ENCODE assay signal across 10 cellular contexts in genomic region chr12:101267111-101267510, GRCh38. TPM values are rescaled to one million over a fixed set of nuclear protein-coding genes. Genes with fewer than 3 reads are reported as not detected.
"Had no signal": no experiment of that assay in that cellular context is flagged by ENCODE, and none has a peak within 500 bp of the region (broad histone marks: within the 10 kb centered on the region; RNA-seq: fewer than 3 reads in every experiment).

No MANE protein-coding gene starts in this region.

- H3K27ac ChIP-seq: GM23248 had no signal

- H3K4me3 ChIP-seq: GM23248, GM23338, HAP-1 had no signal

- H3K9me3 ChIP-seq: HAP-1 had no signal

- DNase-seq: GM23248, GOT3, H7, H9, HCEC 1CT, HFFc6 had no signal

- H3K36me3 ChIP-seq: HAP-1 had no signal

- H3K4me1 ChIP-seq: HAP-1 had no signal

- ATAC-seq: GM23338, HCT116 had no signal

RNA-seq across cellular contexts. Expression of gene SLC5A8, which starts 57.1 kb away (rescaled TPM):
- total RNA-seq: GM23248, H4, H7, HFFc6 had no signal
- polyA plus RNA-seq: GM23248 had no signal
